1 cellular context compared by ENCODE assay signal in genomic region chr3:49634736-49635135, GRCh38.
TF ChIP-seq lines count a peak whose summit lies in the region.

No MANE protein-coding gene starts in this region.

TF ChIP-seq in WTC11, 78 proteins besides CTCF, POLR2A, EP300 and RAD21 (continued from another document):
- no peak for TF ChIP-seq IRF2 (CRISPR knock-in tag; IDR thresholded peaks at IDR 0.05; ENCODE audit: borderline replicate concordance, low read depth)
- TF ChIP-seq FOXJ3 (CRISPR knock-in tag; IDR thresholded peaks at IDR 0.05; ENCODE audit: borderline replicate concordance) = no peak
- TF ChIP-seq ATF6 (CRISPR knock-in tag; IDR thresholded peaks at IDR 0.05) = no peak
- TF ChIP-seq SP1 (CRISPR knock-in tag; conservative IDR thresholded peaks at IDR 0.05) = no peak
- TF ChIP-seq ELF4 (CRISPR knock-in tag; IDR thresholded peaks at IDR 0.05; ENCODE audit: low read depth) = no peak
- no peak for TF ChIP-seq STAT6 (CRISPR knock-in tag; conservative IDR thresholded peaks at IDR 0.05; ENCODE audit: low read depth)
- no peak for TF ChIP-seq ZNF281 (CRISPR knock-in tag; IDR thresholded peaks at IDR 0.05)
- no peak for TF ChIP-seq CREB1 (CRISPR knock-in tag; IDR thresholded peaks at IDR 0.05)
- TF ChIP-seq PRDM15 (CRISPR knock-in tag; IDR thresholded peaks at IDR 0.05) = no peak
